In genomic region chr6:397056-397455, GRCh38 we compare ENCODE assay signal across 21 cellular contexts. TPM values are rescaled to one million over a fixed set of nuclear protein-coding genes. Genes with fewer than 3 reads are reported as not detected.
A peak's percentile ranks its signal among the peaks of the same experiment; 100 is the strongest.
DNase-seq lines count a peak whose midpoint lies in the region; ATAC-seq and TF ChIP-seq lines count a peak whose summit lies in the region.
"Had no signal": no experiment of that assay in that cellular context is flagged by ENCODE, and none has a peak within 500 bp of the region (broad histone marks: within the 10 kb centered on the region; RNA-seq: fewer than 3 reads in every experiment).

No MANE protein-coding gene starts in this region.

- intact Hi-C loops in CD4-positive, alpha-beta T cell (cut with DNase I, micrococcal nuclease): loop anchor here in 1 of 2 experiments (5.0 kb wide), 1 partner anchor 95 kb away; no protein-coding TSS in a partner anchor

- no peak overlapping the region for H3K9ac ChIP-seq in BLaER1

- no peak overlapping the region for H3K4me3 ChIP-seq in BLaER1
- H3K4me3 ChIP-seq: dorsolateral prefrontal cortex, pancreas, PC-9, right lobe of liver, tibial nerve had no signal

- H3K27ac Mint-ChIP-seq in CD4-positive, alpha-beta T cell: peak overlapping the region; percentile 12
- H3K27ac Mint-ChIP-seq in T-helper 17 cell: peak overlapping the region; percentile 45
- peak overlapping the region; percentile 69 for H3K27ac Mint-ChIP-seq in activated naive CD8-positive, alpha-beta T cell treated with anti-CD3 and anti-CD28 coated beads, Interleukin-2, amount 50 U/mL, for 24 hours

- H3K27ac ChIP-seq in BLaER1: no peak overlapping the region
- H3K27ac ChIP-seq in CD4-positive, alpha-beta T cell (ENCODE audit: low read depth, low read length): no peak overlapping the region
- H3K27ac ChIP-seq: dorsolateral prefrontal cortex, pancreas, PC-9, right lobe of liver, tibial nerve had no signal

- CTCF ChIA-PET in CD4-positive, alpha-beta T cell (lab: Charles Lee): no interaction called here

- no peaks in the 10 kb centered on the region for H3K9me3 Mint-ChIP-seq in CD4-positive, alpha-beta T cell
- H3K9me3 Mint-ChIP-seq in activated naive CD8-positive, alpha-beta T cell treated with anti-CD3 and anti-CD28 coated beads, Interleukin-2, amount 50 U/mL, for 24 hours: no peaks in the 10 kb centered on the region

- no peak for ATAC-seq in CD4-positive, alpha-beta T cell (ENCODE audit: poor library complexity)
- ATAC-seq in T-helper 17 cell: no peak
- no peak for ATAC-seq in activated naive CD8-positive, alpha-beta T cell treated with anti-CD3 and anti-CD28 coated beads, Interleukin-2, amount 50 U/mL, for 24 hours
- no peak for ATAC-seq in GM18519 (IDR thresholded peaks at IDR 0.05; ENCODE audit: low FRiP score, unreplicated experiment)
- ATAC-seq: pancreas, right lobe of liver had no signal

- H4K20me1 ChIP-seq in BLaER1: peaks cover 99% of the 10 kb centered on the region

- H3K9me3 ChIP-seq in BLaER1 (no peaks in the 10 kb centered on the region), T-helper 17 cell (ENCODE audit: control insufficient read depth, low read length, poor library complexity, severe bottlenecking) (peaks cover 6% of the 10 kb centered on the region)
- H3K9me3 ChIP-seq in CD4-positive, alpha-beta T cell (ENCODE audit: control insufficient read depth, low read length): no peaks in the 10 kb centered on the region
- H3K9me3 ChIP-seq: pancreas, right lobe of liver, tibial nerve had no signal

- peaks cover 31% of the 10 kb centered on the region for H3K36me3 Mint-ChIP-seq in CD4-positive, alpha-beta T cell (ENCODE audit: low read depth)
- H3K36me3 Mint-ChIP-seq in T-helper 17 cell (ENCODE audit: low read depth): peaks cover 5% of the 10 kb centered on the region
- peaks cover 87% of the 10 kb centered on the region for H3K36me3 Mint-ChIP-seq in activated naive CD8-positive, alpha-beta T cell treated with anti-CD3 and anti-CD28 coated beads, Interleukin-2, amount 50 U/mL, for 24 hours (ENCODE audit: low read depth)

- POLR2A ChIA-PET in CD4-positive, alpha-beta T cell (lab: Charles Lee): interaction anchor here (1.2 kb wide), 2 partner anchors 13 to 94 kb away, joined by 3 read pairs; no protein-coding TSS in a partner anchor

- H3K27me3 Mint-ChIP-seq in CD4-positive, alpha-beta T cell: peaks cover 5% of the 10 kb centered on the region
- H3K27me3 Mint-ChIP-seq in T-helper 17 cell: peaks cover 10% of the 10 kb centered on the region
- peaks cover 3% of the 10 kb centered on the region for H3K27me3 Mint-ChIP-seq in activated naive CD8-positive, alpha-beta T cell treated with anti-CD3 and anti-CD28 coated beads, Interleukin-2, amount 50 U/mL, for 24 hours

- H3K4me1 Mint-ChIP-seq in CD4-positive, alpha-beta T cell (ENCODE audit: low read depth): peaks cover 36% of the 10 kb centered on the region
- peaks cover 20% of the 10 kb centered on the region for H3K4me1 Mint-ChIP-seq in T-helper 17 cell
- peaks cover 77% of the 10 kb centered on the region for H3K4me1 Mint-ChIP-seq in activated naive CD8-positive, alpha-beta T cell treated with anti-CD3 and anti-CD28 coated beads, Interleukin-2, amount 50 U/mL, for 24 hours

- no peak for TF ChIP-seq CTCF in CD4-positive, alpha-beta T cell (IDR thresholded peaks at IDR 0.05)

- H3K4me3 Mint-ChIP-seq in CD4-positive, alpha-beta T cell: peak overlapping the region; percentile 6
- no peak overlapping the region for H3K4me3 Mint-ChIP-seq in T-helper 17 cell
- peak overlapping the region; percentile 60 for H3K4me3 Mint-ChIP-seq in activated naive CD8-positive, alpha-beta T cell treated with anti-CD3 and anti-CD28 coated beads, Interleukin-2, amount 50 U/mL, for 24 hours

- peak overlapping the region; percentile 83 for H3K4me2 ChIP-seq in BLaER1
- H3K4me2 ChIP-seq: PC-9 had no signal

- H3K36me3 ChIP-seq in BLaER1: peaks cover 84% of the 10 kb centered on the region
- H3K36me3 ChIP-seq: pancreas, right lobe of liver, tibial nerve had no signal

- peaks cover 81% of the 10 kb centered on the region for H3K4me1 ChIP-seq in BLaER1

- H3K27me3 ChIP-seq in BLaER1: no peaks in the 10 kb centered on the region
- no peaks in the 10 kb centered on the region for H3K27me3 ChIP-seq in CD4-positive, alpha-beta T cell (ENCODE audit: control insufficient read depth, insufficient read depth, low read length)

- DNase-seq in CD4-positive, alpha-beta T cell: no peak
- DNase-seq in T-helper 17 cell (no peak), AG08396 (ENCODE audit: low spot score) (no peak), iPS-NIHi7 (ENCODE audit: extremely low spot score) (no peak)
- no peak for DNase-seq in activated naive CD8-positive, alpha-beta T cell treated with anti-CD3 and anti-CD28 coated beads, Interleukin-2, amount 50 U/mL, for 24 hours
- DNase-seq: AML-193; caudate nucleus; dorsolateral prefrontal cortex; foreskin melanocyte; hypothalamus; IMR-90; NCI-H774; pancreas; PC-9; right lobe of liver; SIG-M5; stimulated activated naive CD4-positive, alpha-beta T cell had no signal

RNA-seq across cellular contexts. Expression of gene IRF4, which starts 5.5 kb away (rescaled TPM):
- total RNA-seq in CD4-positive, alpha-beta T cell: 10 to 100 TPM; 16.9 to 20.8 TPM
- 10 to 100 TPM; 16.6 to 32.8 TPM for total RNA-seq in T-helper 17 cell
- total RNA-seq: IMR-90, lung microvascular endothelial cell, PC-9 had no signal

Comparison
In these comparisons a context has a peak if more than half of its experiments do, and no peak if none do; other contexts are left out.
1. H3K27ac Mint-ChIP-seq: peak in every context shown above with its lines; median percentile 69 in activated naive CD8-positive, alpha-beta T cell treated with anti-CD3 and anti-CD28 coated beads, Interleukin-2, amount 50 U/mL, for 24 hours; 45 in T-helper 17 cell; 12 in CD4-positive, alpha-beta T cell.